Comparison of ENCODE assay signal across 8 cellular contexts in the genomic region with DNA sequence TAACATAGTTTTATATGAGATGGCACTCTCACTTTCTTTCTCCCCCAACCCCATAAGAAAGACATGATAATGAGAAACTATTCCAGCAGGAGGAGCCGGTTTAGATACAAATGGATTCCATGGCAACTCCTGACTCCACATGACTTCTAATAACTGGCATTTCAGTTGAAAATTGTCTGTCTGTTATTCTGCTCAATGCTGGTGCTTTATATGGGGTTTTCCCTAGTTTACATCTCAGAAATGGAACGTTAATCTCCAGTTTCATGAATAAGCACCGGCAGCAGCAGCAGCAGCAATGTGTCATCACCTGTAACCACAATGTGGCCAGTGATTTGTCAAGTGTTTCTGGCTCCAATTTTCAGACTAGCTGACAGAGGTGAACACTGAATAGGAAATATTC. TPM values are rescaled to one million over a fixed set of nuclear protein-coding genes. Genes with fewer than 3 reads are reported as not detected.
A peak's percentile ranks its signal among the peaks of the same experiment; 100 is the strongest.
DNase-seq lines count a peak whose midpoint lies in the region; ATAC-seq and TF ChIP-seq lines count a peak whose summit lies in the region.

No MANE protein-coding gene starts in this region.

- H3K4me1 ChIP-seq in RWPE2 (ENCODE audit: insufficient read depth, poor library complexity, severe bottlenecking) (no peaks in the 10 kb centered on the region), hepatocyte (ENCODE audit: insufficient read depth) (no peaks in the 10 kb centered on the region)

- H4K20me1 ChIP-seq in hepatocyte (ENCODE audit: insufficient read depth, poor library complexity, severe bottlenecking) = no peaks in the 10 kb centered on the region

- peak; percentile 81 for ATAC-seq in HG02973 (IDR thresholded peaks at IDR 0.05; ENCODE audit: unreplicated experiment)
- ATAC-seq in RWPE2 (ENCODE audit: low read depth) = peak; percentile 81

- no peak overlapping the region for H3K4me2 ChIP-seq in hepatocyte

- peaks cover 37% of the 10 kb centered on the region for H3K27me3 ChIP-seq in RWPE2 (ENCODE audit: insufficient read depth, poor library complexity, severe bottlenecking)
- H3K27me3 ChIP-seq in hepatocyte = peaks cover 75% of the 10 kb centered on the region

- WGBS in hepatocyte (ENCODE audit: low lambda C conversion rate, missing lambda C conversion rate) = 38% methylated on average over 3 of the region's 3 CpGs

- H3K4me3 ChIP-seq in RWPE2 (ENCODE audit: severe bottlenecking) (no peak overlapping the region), coronary artery (no peak overlapping the region), hepatocyte (no peak overlapping the region)

- no peaks in the 10 kb centered on the region for H3K9me3 ChIP-seq in RWPE2 (ENCODE audit: severe bottlenecking)
- no peaks in the 10 kb centered on the region for H3K9me3 ChIP-seq in hepatocyte (ENCODE audit: low read depth)

- H3K36me3 ChIP-seq in RWPE2 (ENCODE audit: low read depth) = no peaks in the 10 kb centered on the region
- H3K36me3 ChIP-seq in hepatocyte (replicated peaks; ENCODE audit: insufficient read depth, low read depth) = no peaks in the 10 kb centered on the region

- H3K27ac ChIP-seq in RWPE2 (ENCODE audit: poor library complexity, severe bottlenecking) = no peak overlapping the region
- H3K27ac ChIP-seq in coronary artery = no peak overlapping the region
- no peak overlapping the region for H3K27ac ChIP-seq in hepatocyte

- peak; percentile 27 for DNase-seq in stimulated activated CD4-positive, alpha-beta T cell treated with anti-CD3 and anti-CD28 coated beads, Interleukin-4, amount 100 ng/mL, for 24 hours
- no peak for DNase-seq in stimulated activated CD4-positive, alpha-beta T cell treated with anti-CD3 and anti-CD28 coated beads, Interleukin-12 subunit alpha, Interleukin-12 subunit beta, amount 100 ng/mL, for 4 hours
- DNase-seq in RWPE2 (ENCODE audit: low spot score) (no peak), NCI-H524 (lab: John Stamatoyannopoulos, UW) (no peak), coronary artery (ENCODE audit: low spot score) (no peak), hepatocyte (ENCODE audit: low spot score) (no peak), LoVo (ENCODE audit: low spot score) (no peak)

- no peaks in the 10 kb centered on the region for H3K79me2 ChIP-seq in hepatocyte

- no peak overlapping the region for H2AFZ ChIP-seq in hepatocyte

- no peaks in the 10 kb centered on the region for H3K9me2 ChIP-seq in hepatocyte (replicated peaks; ENCODE audit: insufficient read depth)

- no peak for TF ChIP-seq CTCF in RWPE2 (IDR thresholded peaks at IDR 0.05; ENCODE audit: poor library complexity, severe bottlenecking)
- no peak for TF ChIP-seq CTCF in coronary artery (IDR thresholded peaks at IDR 0.05)
- TF ChIP-seq CTCF in hepatocyte (IDR thresholded peaks at IDR 0.05; ENCODE audit: poor library complexity) = no peak

RNA-seq across cellular contexts. Expression of a gene that starts 8.0 kb away (rescaled TPM):
- 0.20 and 0.30 TPM in 2 replicates for total RNA-seq in hepatocyte
- polyA plus RNA-seq in hepatocyte = 0.88 TPM in 1 of 2 replicates, not detected in the other
